ENCODE assay signal across 9 cellular contexts in genomic region chr2:118056165-118056534, GRCh38. TPM values are rescaled to one million over a fixed set of nuclear protein-coding genes. Genes with fewer than 3 reads are reported as not detected.
DNase-seq lines count a peak whose midpoint lies in the region; ATAC-seq and TF ChIP-seq lines count a peak whose summit lies in the region.
"Had no signal": no experiment of that assay in that cellular context is flagged by ENCODE, and none has a peak within 500 bp of the region (broad histone marks: within the 10 kb centered on the region; RNA-seq: fewer than 3 reads in every experiment).

No MANE protein-coding gene starts in this region.

- H3K79me2 ChIP-seq in OCI-LY7 (ENCODE audit: insufficient read depth, low read depth, low read length) = no peaks in the 10 kb centered on the region

- H3K27me3 Mint-ChIP-seq in CD8-positive, alpha-beta T cell (ENCODE audit: low read depth) = peaks cover 38% of the 10 kb centered on the region

- H3K4me3 ChIP-seq in OCI-LY7 (ENCODE audit: low read depth, low read length, poor library complexity, severe bottlenecking) (peak overlapping the region; percentile 60), transverse colon (no peak overlapping the region)
- H3K4me3 ChIP-seq in CD8-positive, alpha-beta T cell (ENCODE audit: low read depth, low read length) = no peak overlapping the region

- no peaks in the 10 kb centered on the region for H3K9me3 ChIP-seq in OCI-LY7 (ENCODE audit: low read length)
- no peaks in the 10 kb centered on the region for H3K9me3 ChIP-seq in transverse colon
- no peaks in the 10 kb centered on the region for H3K9me3 ChIP-seq in CD8-positive, alpha-beta T cell (ENCODE audit: low read length)

- DNase-seq in Right ventricle myocardium superior (no peak), cardiac septum (ENCODE audit: low spot score) (no peak), OCI-LY7 (ENCODE audit: low spot score) (peak; percentile 91), transverse colon (peak; percentile 10), T-helper 9 cell (no peak)
- DNase-seq in activated CD4-positive, alpha-beta T cell treated with anti-CD3 and anti-CD28 coated beads for 48 hours = no peak
- no peak for DNase-seq in CD8-positive, alpha-beta T cell

- ATAC-seq in Right ventricle myocardium superior (ENCODE audit: poor library complexity) (peak; percentile 73), HG03025 (IDR thresholded peaks at IDR 0.05; ENCODE audit: low FRiP score, unreplicated experiment) (peak; percentile 95)
- no peak for ATAC-seq in CD8-positive, alpha-beta T cell

- 48 to 86% methylated on average over 1 to 3 of the region's 3 CpGs for WGBS in transverse colon (ENCODE audit: low coverage in 1 of 2), 2 donors

- TF ChIP-seq EP300 in transverse colon (IDR thresholded peaks at IDR 0.05; ENCODE audit: low read depth) = no peak

- no peaks in the 10 kb centered on the region for H4K20me1 ChIP-seq in OCI-LY7 (ENCODE audit: insufficient read depth, low read length)

- TF ChIP-seq CTCF in OCI-LY7 (conservative IDR thresholded peaks at IDR 0.05; ENCODE audit: low read length) = no peak
- TF ChIP-seq CTCF in transverse colon (IDR thresholded peaks at IDR 0.05) = no peak
- no peak for TF ChIP-seq CTCF in CD8-positive, alpha-beta T cell (IDR thresholded peaks at IDR 0.05)

- H3K36me3 ChIP-seq in OCI-LY7 (ENCODE audit: insufficient read depth, low read length) (no peaks in the 10 kb centered on the region), transverse colon (no peaks in the 10 kb centered on the region)
- no peaks in the 10 kb centered on the region for H3K36me3 ChIP-seq in CD8-positive, alpha-beta T cell (ENCODE audit: insufficient read depth, low read length)

- no TSS peak for BruUV-seq in OCI-LY7 (replicated peaks; lab: Mats Ljungman, UMichigan)

- H3K9me3 Mint-ChIP-seq in CD8-positive, alpha-beta T cell = no peaks in the 10 kb centered on the region
- H3K9me3 Mint-ChIP-seq: nephron had no signal

- POLR2A ChIA-PET in OCI-LY7 (lab: Charles Lee) = interaction anchor here (0.9 to 3.7 kb wide), 5 partner anchors 9 to 140 kb away, joined by 3 to 22 read pairs (median 9); partner anchors contain the start of genes CCDC93 and INSIG2
- POLR2A ChIA-PET in CD8-positive, alpha-beta T cell (lab: Charles Lee) = no interaction called here

- H3K27me3 ChIP-seq in transverse colon = no peaks in the 10 kb centered on the region
- H3K27me3 ChIP-seq in CD8-positive, alpha-beta T cell (ENCODE audit: insufficient read depth, low read length) = peaks cover under 1% of the 10 kb centered on the region

- H3K4me3 Mint-ChIP-seq in CD8-positive, alpha-beta T cell = no peak overlapping the region
- H3K4me3 Mint-ChIP-seq: nephron had no signal

- H2AFZ ChIP-seq in OCI-LY7 (ENCODE audit: low read length) = peak overlapping the region; percentile 97

- H3K4me1 ChIP-seq in OCI-LY7 (ENCODE audit: insufficient read depth, low read length, poor library complexity, severe bottlenecking) = peaks cover 68% of the 10 kb centered on the region
- H3K4me1 ChIP-seq in transverse colon = no peaks in the 10 kb centered on the region
- no peaks in the 10 kb centered on the region for H3K4me1 ChIP-seq in CD8-positive, alpha-beta T cell (ENCODE audit: insufficient read depth, low read length)

- H3K27ac Mint-ChIP-seq in CD8-positive, alpha-beta T cell = no peak overlapping the region
- H3K27ac Mint-ChIP-seq: nephron had no signal

- H3K4me1 Mint-ChIP-seq in CD8-positive, alpha-beta T cell (ENCODE audit: low read depth) = peaks cover 7% of the 10 kb centered on the region

- no peak for TF ChIP-seq POLR2A in transverse colon (IDR thresholded peaks at IDR 0.05)

- intact Hi-C loops in Right ventricle myocardium superior (cut with DNase I) = no loop called here
- intact Hi-C loops in cardiac septum (cut with DNase I) = no loop called here
- intact Hi-C loops in OCI-LY7 (cut with micrococcal nuclease; ENCODE audit: unreplicated experiment) = loop anchor here (10.0 kb wide), 2 partner anchors 1259 to 1309 kb away; partner anchors contain the start of genes C2orf76 and DBI
- intact Hi-C loops in transverse colon (cut with DNase I; ENCODE audit: low total_unique reads) = no loop called here
- intact Hi-C loops in CD8-positive, alpha-beta T cell (cut with DNase I, micrococcal nuclease) = no loop called here

- in situ Hi-C loops in transverse colon (cut with MboI; ENCODE audit: low pct_ligation_motif_present in 1 of 4, low pct_unique_long_range_greater_than_20kb in 1 of 4, low sequenced_read_pairs in 3 of 4) = no loop called here

- H3K9me2 ChIP-seq in OCI-LY7 (ENCODE audit: insufficient read depth, low read length) = no peaks in the 10 kb centered on the region

- CTCF ChIA-PET in OCI-LY7 (lab: Charles Lee; ENCODE audit: unreplicated experiment) = interaction anchor here (1.0 to 1.2 kb wide), 2 partner anchors 8 to 9 kb away, joined by 4 to 9 read pairs; no protein-coding TSS in a partner anchor
- CTCF ChIA-PET in CD8-positive, alpha-beta T cell (lab: Charles Lee) = interaction anchor here (0.9 kb wide), 1 partner anchor 9 kb away, joined by 3 read pairs; no protein-coding TSS in a partner anchor

- H3K4me2 ChIP-seq in OCI-LY7 (ENCODE audit: low read length) = peak overlapping the region; percentile 85

- no peaks in the 10 kb centered on the region for H3K36me3 Mint-ChIP-seq in CD8-positive, alpha-beta T cell

- H3K27ac ChIP-seq in OCI-LY7 (ENCODE audit: low read depth, low read length, poor library complexity, severe bottlenecking) (peak overlapping the region; percentile 94), transverse colon (no peak overlapping the region)
- H3K27ac ChIP-seq in CD8-positive, alpha-beta T cell (ENCODE audit: low read depth, low read length) = no peak overlapping the region

RNA-seq across cellular contexts. Expression of gene INSIG2, which starts 32.1 kb away (rescaled TPM):
- 16.2 TPM for total RNA-seq in Right ventricle myocardium superior
- total RNA-seq in cardiac septum = 14.0 TPM
- total RNA-seq in OCI-LY7 (2014; rRNA removed; shearing (Covaris generic)) = 3.4 and 5.9 TPM in 2 replicates
- 17.4 and 21.2 TPM in 2 replicates for total RNA-seq in OCI-LY7 (2022)
- total RNA-seq in transverse colon = 10 to 100 TPM in 2 of 4 donors, 1 to 10 TPM in 1, under 1 TPM in 1; 1.00 to 19.5 (median 12.3) TPM
- 10 to 100 TPM; 10.9 to 11.8 TPM for total RNA-seq in CD8-positive, alpha-beta T cell

RNA-seq across cellular contexts. Expression of gene CCDC93, which starts 42.3 kb away (rescaled TPM):
- total RNA-seq in Right ventricle myocardium superior (20.9 TPM), cardiac septum (26.9 TPM), OCI-LY7 (2022) (50.0 and 53.8 TPM in 2 replicates), transverse colon (100 to 1,000 TPM in 1 of 4 donors, 10 to 100 TPM in 3; 41.6 to 450 (median 80.7) TPM)
- total RNA-seq in OCI-LY7 (2014; rRNA removed; shearing (Covaris generic)) = 25.6 and 28.2 TPM in 2 replicates
- 10 to 100 TPM; 84.4 to 85.3 TPM for total RNA-seq in CD8-positive, alpha-beta T cell

Comparison
In these comparisons a context has a peak if more than half of its experiments do, and no peak if none do; other contexts are left out.
1. DNase-seq: peak in OCI-LY7 (single experiment) and transverse colon (single experiment); none in Right ventricle myocardium superior (single experiment), cardiac septum (single experiment), T-helper 9 cell (single experiment), activated CD4-positive, alpha-beta T cell treated with anti-CD3 and anti-CD28 coated beads for 48 hours (single experiment) and CD8-positive, alpha-beta T cell (0 of 7).